Comparison of ENCODE assay signal across 8 cellular contexts in genomic region chr20:43955244-43956191, GRCh38. TPM values are rescaled to one million over a fixed set of nuclear protein-coding genes. Genes with fewer than 3 reads are reported as not detected.
DNase-seq lines count a peak whose midpoint lies in the region; ATAC-seq, FAIRE-seq and TF ChIP-seq lines count a peak whose summit lies in the region.

No MANE protein-coding gene starts in this region.

- FAIRE-seq in A549 (lab: Jason Lieb, UNC) = no peak

- H3K4me3 ChIP-seq in A549 (no peak overlapping the region), right lobe of liver (no peak overlapping the region)

- TF ChIP-seq RAD21 in A549 (conservative IDR thresholded peaks at IDR 0.05 in 1 of 2, IDR thresholded peaks at IDR 0.05 in 1 of 2) = peak; percentile 7 to 49; a peak in 2 of 5 replicates

- H3K4me1 Mint-ChIP-seq in activated naive CD4-positive, alpha-beta T cell treated with anti-CD3 and anti-CD28 coated beads, Interleukin-2, amount 50 U/mL, for 24 hours = peaks cover 89% of the 10 kb centered on the region

- no peaks in the 10 kb centered on the region for H3K27me3 Mint-ChIP-seq in activated naive CD4-positive, alpha-beta T cell treated with anti-CD3 and anti-CD28 coated beads, Interleukin-2, amount 50 U/mL, for 24 hours

- no peaks in the 10 kb centered on the region for H3K36me3 ChIP-seq in right lobe of liver

- no peak for TF ChIP-seq POLR2A in A549 (IDR thresholded peaks at IDR 0.05; ENCODE audit: low read length)
- TF ChIP-seq POLR2A in right lobe of liver (IDR thresholded peaks at IDR 0.05) = no peak

- H3K4me1 ChIP-seq in A549 = peaks cover 54% of the 10 kb centered on the region
- peaks cover 0 to 48% (median 20%) of the 10 kb centered on the region in 4 donors for H3K4me1 ChIP-seq in right lobe of liver

- POLR2A ChIA-PET in A549 (lab: Yijun Ruan, JAX) = interaction anchor here (1.3 to 1.4 kb wide), 2 partner anchors 16 to 62 kb away, joined by 4 to 7 read pairs; no protein-coding TSS in a partner anchor

- no peak for TF ChIP-seq CTCF in A549 (IDR thresholded peaks at IDR 0.05)
- no peak for TF ChIP-seq CTCF in right lobe of liver (IDR thresholded peaks at IDR 0.05)

- H3K27ac ChIP-seq in A549 = peak overlapping the region; percentile 87 to 91
- H3K27ac ChIP-seq in right lobe of liver = no peak overlapping the region

- no peaks in the 10 kb centered on the region for H3K27me3 ChIP-seq in right lobe of liver

- H3K4me3 Mint-ChIP-seq in activated naive CD4-positive, alpha-beta T cell treated with anti-CD3 and anti-CD28 coated beads, Interleukin-2, amount 50 U/mL, for 24 hours = peak overlapping the region; percentile 54

- ATAC-seq in A549 (peak; percentile 87 to 92), GM18907 (IDR thresholded peaks at IDR 0.05; ENCODE audit: unreplicated experiment) (peak; percentile 73), HG03095 (IDR thresholded peaks at IDR 0.05; ENCODE audit: unreplicated experiment) (peak; percentile 78), right lobe of liver (peak in 3 of 4 donors; percentile 12 to 54 (median 30))

- peak overlapping the region; percentile 57 for H3K27ac Mint-ChIP-seq in activated naive CD4-positive, alpha-beta T cell treated with anti-CD3 and anti-CD28 coated beads, Interleukin-2, amount 50 U/mL, for 24 hours

- CTCF ChIA-PET in A549 (lab: Yijun Ruan, JAX) = interaction anchor here (1.0 to 2.8 kb wide), 11 partner anchors 9 to 206 kb away, joined by 3 to 9 read pairs (median 3); no protein-coding TSS in a partner anchor

- DNase-seq in A549 (ENCODE audit: low read depth in 1 of 2, low spot score in 1 of 2) (peak; percentile 66 to 79), RPMI7951 (ENCODE audit: low read depth) (peak; percentile 100), right lobe of liver (no peak), NCI-H524 treated with DMSO at 0.1 percent for 48 hours (lab: John Stamatoyannopoulos, UW) (no peak), NCI-H446 treated with DMSO at 0.1 percent for 48 hours (lab: John Stamatoyannopoulos, UW) (no peak)

- peak overlapping the region; percentile 74 for H3K4me2 ChIP-seq in A549

- 0 out of 3 replicates have a peak, but pooled peaks cover 4% of the 10 kb centered on the region for H3K9me3 ChIP-seq in A549
- H3K9me3 ChIP-seq in right lobe of liver = no peaks in the 10 kb centered on the region

- intact Hi-C loops in right lobe of liver (cut with DNase I) = no loop called here

- H3K36me3 Mint-ChIP-seq in activated naive CD4-positive, alpha-beta T cell treated with anti-CD3 and anti-CD28 coated beads, Interleukin-2, amount 50 U/mL, for 24 hours = peaks cover 6% of the 10 kb centered on the region

- TF ChIP-seq EP300 in A549 (IDR thresholded peaks at IDR 0.05) = peak; percentile 82 to 86; a peak in 4 of 5 replicates

- H3K9me3 Mint-ChIP-seq in activated naive CD4-positive, alpha-beta T cell treated with anti-CD3 and anti-CD28 coated beads, Interleukin-2, amount 50 U/mL, for 24 hours = no peaks in the 10 kb centered on the region

- WGBS in A549 (ENCODE audit: missing lambda C conversion rate) = 37% methylated on average over 12 of the region's 12 CpGs
- WGBS in right lobe of liver (ENCODE audit: insufficient coverage, low coverage, low lambda C conversion rate, missing lambda C conversion rate) = 43% methylated on average over 9 of the region's 12 CpGs

TF ChIP-seq in A549, 52 proteins besides CTCF, POLR2A, EP300 and RAD21:
- TF ChIP-seq, protein P1, sequence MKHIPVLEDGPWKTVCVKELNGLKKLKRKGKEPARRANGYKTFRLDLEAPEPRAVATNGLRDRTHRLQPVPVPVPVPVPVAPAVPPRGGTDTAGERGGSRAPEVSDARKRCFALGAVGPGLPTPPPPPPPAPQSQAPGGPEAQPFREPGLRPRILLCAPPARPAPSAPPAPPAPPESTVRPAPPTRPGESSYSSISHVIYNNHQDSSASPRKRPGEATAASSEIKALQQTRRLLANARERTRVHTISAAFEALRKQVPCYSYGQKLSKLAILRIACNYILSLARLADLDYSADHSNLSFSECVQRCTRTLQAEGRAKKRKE (CRISPR knock-in tag; IDR thresholded peaks at IDR 0.05; ENCODE audit: low read depth) = no peak
- 0 out of 2 replicates have a peak, but pooled peaks have one; percentile 56 for TF ChIP-seq RARB (CRISPR knock-in tag; IDR thresholded peaks at IDR 0.05)
- peak; percentile 84 for TF ChIP-seq ESRRA (IDR thresholded peaks at IDR 0.05; ENCODE audit: borderline replicate concordance, low read length)
- TF ChIP-seq, protein P2, sequence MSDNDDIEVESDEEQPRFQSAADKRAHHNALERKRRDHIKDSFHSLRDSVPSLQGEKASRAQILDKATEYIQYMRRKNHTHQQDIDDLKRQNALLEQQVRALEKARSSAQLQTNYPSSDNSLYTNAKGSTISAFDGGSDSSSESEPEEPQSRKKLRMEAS (IDR thresholded peaks at IDR 0.05) = peak; percentile 58; the same call in 1 of the 2 replicates
- TF ChIP-seq JUNB (IDR thresholded peaks at IDR 0.05) = peak; percentile 97
- TF ChIP-seq GATA3 (IDR thresholded peaks at IDR 0.05; ENCODE audit: borderline replicate concordance) = peak; percentile 68; the same call in 1 of the 2 replicates
- TF ChIP-seq JUN (IDR thresholded peaks at IDR 0.05) = peak; percentile 85 to 90; a peak in 4 of 5 replicates
- TF ChIP-seq SMC3 (IDR thresholded peaks at IDR 0.05) = peak; percentile 35; the same call in 2 of the 3 replicates
- no peak for TF ChIP-seq ZNF302 (CRISPR knock-in tag; IDR thresholded peaks at IDR 0.05)
- peak; percentile 98 for TF ChIP-seq FOSL2 (IDR thresholded peaks at IDR 0.05)
- peak; percentile 96 for TF ChIP-seq FOSL2 (CRISPR knock-in tag; IDR thresholded peaks at IDR 0.05)
- TF ChIP-seq HDAC2 (IDR thresholded peaks at IDR 0.05) = no peak
- no peak for TF ChIP-seq ZFP36 (IDR thresholded peaks at IDR 0.05; ENCODE audit: borderline replicate concordance, partially characterized antibody)
- peak in 1 of 2 experiments; percentile 34; a peak in 1 of 4 replicates for TF ChIP-seq CEBPB (IDR thresholded peaks at IDR 0.05)
- TF ChIP-seq, protein P3, sequence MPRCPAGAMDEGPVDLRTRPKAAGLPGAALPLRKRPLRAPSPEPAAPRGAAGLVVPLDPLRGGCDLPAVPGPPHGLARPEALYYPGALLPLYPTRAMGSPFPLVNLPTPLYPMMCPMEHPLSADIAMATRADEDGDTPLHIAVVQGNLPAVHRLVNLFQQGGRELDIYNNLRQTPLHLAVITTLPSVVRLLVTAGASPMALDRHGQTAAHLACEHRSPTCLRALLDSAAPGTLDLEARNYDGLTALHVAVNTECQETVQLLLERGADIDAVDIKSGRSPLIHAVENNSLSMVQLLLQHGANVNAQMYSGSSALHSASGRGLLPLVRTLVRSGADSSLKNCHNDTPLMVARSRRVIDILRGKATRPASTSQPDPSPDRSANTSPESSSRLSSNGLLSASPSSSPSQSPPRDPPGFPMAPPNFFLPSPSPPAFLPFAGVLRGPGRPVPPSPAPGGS (IDR thresholded peaks at IDR 0.05) = peak; percentile 68; the same call in 1 of the 3 replicates
- no peak for TF ChIP-seq KDM1A (IDR thresholded peaks at IDR 0.05; ENCODE audit: low read depth)
- no peak for TF ChIP-seq PBX3 (IDR thresholded peaks at IDR 0.05)
- no peak for TF ChIP-seq CBX8 (IDR thresholded peaks at IDR 0.05)
TF ChIP-seq in A549: peak in this region for 10.

RNA-seq across cellular contexts. Expression of gene TOX2, which starts 40.9 kb away (rescaled TPM):
- 2.5 and 3.4 TPM in 2 replicates for polyA plus RNA-seq in A549 (2011; rRNA removed)
- 3.6 and 4.5 TPM in 2 replicates for polyA plus RNA-seq in A549 (2012; cell fraction: cytosol; rRNA removed)
- 5.1 and 5.7 TPM in 2 replicates for polyA plus RNA-seq in A549 (2012; cell fraction: nucleus; rRNA removed)
- polyA plus RNA-seq in A549 (2017; fragmentation: RNase III; extraction: RNeasy Plus Mini Kit Qiagen cat#74134 plus additional on column Dnase treatment) = 4.9 to 7.2 TPM (median 5.3 TPM) in 3 replicates
- polyA minus RNA-seq in A549 (2011; rRNA and poly(A)+ RNA removed) = 1.6 and 3.3 TPM in 2 replicates
- 24.7 and 25.4 TPM in 2 replicates for total RNA-seq in RPMI7951 (2014; rRNA removed; shearing (Covaris generic))
- 1 to 10 TPM; 1.5 to 5.0 (median 2.2) TPM for total RNA-seq in right lobe of liver

Comparison
In these comparisons a context has a peak if more than half of its experiments do, and no peak if none do; other contexts are left out.
1. ATAC-seq: peak in every context shown above with its lines; median percentile 90 in A549; 78 in HG03095; 73 in GM18907; 30 in right lobe of liver.
2. DNase-seq: peak in A549 (2 of 2) and RPMI7951 (single experiment); none in right lobe of liver (0 of 3), NCI-H524 treated with DMSO at 0.1 percent for 48 hours (single experiment) and NCI-H446 treated with DMSO at 0.1 percent for 48 hours (single experiment).
3. H3K27ac ChIP-seq: peak in A549 (2 of 2); none in right lobe of liver (0 of 3).